ENCODE assay signal across 1 cellular context in the genomic region with DNA sequence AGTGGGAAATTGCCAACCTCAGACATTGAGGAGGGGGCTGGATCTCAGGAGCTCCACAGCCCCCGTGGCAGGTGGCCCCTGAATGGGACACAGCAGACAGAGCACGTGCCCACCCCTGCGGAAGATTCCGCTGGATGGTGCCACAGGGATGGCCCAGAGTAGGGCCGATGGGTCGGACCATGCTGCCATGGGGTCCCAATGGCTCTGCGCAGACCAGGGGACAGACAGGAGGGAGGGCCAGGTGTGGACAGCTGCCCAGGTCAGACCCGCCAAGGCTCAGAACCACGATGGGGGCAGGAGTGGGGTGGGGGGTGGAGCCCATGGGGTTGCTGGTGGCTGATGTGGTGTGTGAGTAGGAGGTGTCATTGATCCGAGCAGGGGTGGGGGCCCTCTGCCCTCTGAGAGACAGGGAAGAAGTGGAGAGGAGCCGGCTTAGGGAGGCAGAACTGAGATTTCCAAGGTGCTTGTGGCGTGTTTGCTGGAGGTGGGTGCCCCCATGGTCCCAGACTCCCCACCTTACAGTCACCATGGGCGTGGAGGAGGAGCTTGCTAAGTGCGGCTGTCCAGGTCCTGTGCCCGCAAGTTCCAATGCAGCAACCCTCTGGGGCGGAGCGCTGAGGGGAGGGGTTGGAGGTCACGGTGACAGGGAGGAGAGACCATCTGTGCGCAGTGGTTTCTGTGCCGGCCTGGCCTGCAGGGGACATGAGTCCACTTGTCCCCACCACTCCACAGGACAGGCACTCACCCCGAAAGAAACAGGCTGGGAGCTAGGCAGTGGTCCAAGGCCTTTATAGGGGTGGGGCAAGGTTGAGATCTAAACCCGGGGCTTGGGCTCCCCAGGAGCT.
TF ChIP-seq lines count a peak whose summit lies in the region.

No MANE protein-coding gene starts in this region.

TF ChIP-seq in WTC11, 78 proteins besides CTCF, POLR2A, EP300 and RAD21:
- TF ChIP-seq, protein P1, sequence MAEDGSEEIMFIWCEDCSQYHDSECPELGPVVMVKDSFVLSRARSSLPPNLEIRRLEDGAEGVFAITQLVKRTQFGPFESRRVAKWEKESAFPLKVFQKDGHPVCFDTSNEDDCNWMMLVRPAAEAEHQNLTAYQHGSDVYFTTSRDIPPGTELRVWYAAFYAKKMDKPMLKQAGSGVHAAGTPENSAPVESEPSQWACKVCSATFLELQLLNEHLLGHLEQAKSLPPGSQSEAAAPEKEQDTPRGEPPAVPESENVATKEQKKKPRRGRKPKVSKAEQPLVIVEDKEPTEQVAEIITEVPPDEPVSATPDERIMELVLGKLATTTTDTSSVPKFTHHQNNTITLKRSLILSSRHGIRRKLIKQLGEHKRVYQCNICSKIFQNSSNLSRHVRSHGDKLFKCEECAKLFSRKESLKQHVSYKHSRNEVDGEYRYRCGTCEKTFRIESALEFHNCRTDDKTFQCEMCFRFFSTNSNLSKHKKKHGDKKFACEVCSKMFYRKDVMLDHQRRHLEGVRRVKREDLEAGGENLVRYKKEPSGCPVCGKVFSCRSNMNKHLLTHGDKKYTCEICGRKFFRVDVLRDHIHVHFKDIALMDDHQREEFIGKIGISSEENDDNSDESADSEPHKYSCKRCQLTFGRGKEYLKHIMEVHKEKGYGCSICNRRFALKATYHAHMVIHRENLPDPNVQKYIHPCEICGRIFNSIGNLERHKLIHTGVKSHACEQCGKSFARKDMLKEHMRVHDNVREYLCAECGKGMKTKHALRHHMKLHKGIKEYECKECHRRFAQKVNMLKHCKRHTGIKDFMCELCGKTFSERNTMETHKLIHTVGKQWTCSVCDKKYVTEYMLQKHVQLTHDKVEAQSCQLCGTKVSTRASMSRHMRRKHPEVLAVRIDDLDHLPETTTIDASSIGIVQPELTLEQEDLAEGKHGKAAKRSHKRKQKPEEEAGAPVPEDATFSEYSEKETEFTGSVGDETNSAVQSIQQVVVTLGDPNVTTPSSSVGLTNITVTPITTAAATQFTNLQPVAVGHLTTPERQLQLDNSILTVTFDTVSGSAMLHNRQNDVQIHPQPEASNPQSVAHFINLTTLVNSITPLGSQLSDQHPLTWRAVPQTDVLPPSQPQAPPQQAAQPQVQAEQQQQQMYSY (CRISPR knock-in tag; IDR thresholded peaks at IDR 0.05) = peak; percentile 9; the same call in 1 of the 2 replicates
- TF ChIP-seq, protein P2, sequence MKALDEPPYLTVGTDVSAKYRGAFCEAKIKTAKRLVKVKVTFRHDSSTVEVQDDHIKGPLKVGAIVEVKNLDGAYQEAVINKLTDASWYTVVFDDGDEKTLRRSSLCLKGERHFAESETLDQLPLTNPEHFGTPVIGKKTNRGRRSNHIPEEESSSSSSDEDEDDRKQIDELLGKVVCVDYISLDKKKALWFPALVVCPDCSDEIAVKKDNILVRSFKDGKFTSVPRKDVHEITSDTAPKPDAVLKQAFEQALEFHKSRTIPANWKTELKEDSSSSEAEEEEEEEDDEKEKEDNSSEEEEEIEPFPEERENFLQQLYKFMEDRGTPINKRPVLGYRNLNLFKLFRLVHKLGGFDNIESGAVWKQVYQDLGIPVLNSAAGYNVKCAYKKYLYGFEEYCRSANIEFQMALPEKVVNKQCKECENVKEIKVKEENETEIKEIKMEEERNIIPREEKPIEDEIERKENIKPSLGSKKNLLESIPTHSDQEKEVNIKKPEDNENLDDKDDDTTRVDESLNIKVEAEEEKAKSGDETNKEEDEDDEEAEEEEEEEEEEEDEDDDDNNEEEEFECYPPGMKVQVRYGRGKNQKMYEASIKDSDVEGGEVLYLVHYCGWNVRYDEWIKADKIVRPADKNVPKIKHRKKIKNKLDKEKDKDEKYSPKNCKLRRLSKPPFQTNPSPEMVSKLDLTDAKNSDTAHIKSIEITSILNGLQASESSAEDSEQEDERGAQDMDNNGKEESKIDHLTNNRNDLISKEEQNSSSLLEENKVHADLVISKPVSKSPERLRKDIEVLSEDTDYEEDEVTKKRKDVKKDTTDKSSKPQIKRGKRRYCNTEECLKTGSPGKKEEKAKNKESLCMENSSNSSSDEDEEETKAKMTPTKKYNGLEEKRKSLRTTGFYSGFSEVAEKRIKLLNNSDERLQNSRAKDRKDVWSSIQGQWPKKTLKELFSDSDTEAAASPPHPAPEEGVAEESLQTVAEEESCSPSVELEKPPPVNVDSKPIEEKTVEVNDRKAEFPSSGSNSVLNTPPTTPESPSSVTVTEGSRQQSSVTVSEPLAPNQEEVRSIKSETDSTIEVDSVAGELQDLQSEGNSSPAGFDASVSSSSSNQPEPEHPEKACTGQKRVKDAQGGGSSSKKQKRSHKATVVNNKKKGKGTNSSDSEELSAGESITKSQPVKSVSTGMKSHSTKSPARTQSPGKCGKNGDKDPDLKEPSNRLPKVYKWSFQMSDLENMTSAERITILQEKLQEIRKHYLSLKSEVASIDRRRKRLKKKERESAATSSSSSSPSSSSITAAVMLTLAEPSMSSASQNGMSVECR (CRISPR knock-in tag; IDR thresholded peaks at IDR 0.05; ENCODE audit: borderline replicate concordance) = no peak
